In the genomic region with DNA sequence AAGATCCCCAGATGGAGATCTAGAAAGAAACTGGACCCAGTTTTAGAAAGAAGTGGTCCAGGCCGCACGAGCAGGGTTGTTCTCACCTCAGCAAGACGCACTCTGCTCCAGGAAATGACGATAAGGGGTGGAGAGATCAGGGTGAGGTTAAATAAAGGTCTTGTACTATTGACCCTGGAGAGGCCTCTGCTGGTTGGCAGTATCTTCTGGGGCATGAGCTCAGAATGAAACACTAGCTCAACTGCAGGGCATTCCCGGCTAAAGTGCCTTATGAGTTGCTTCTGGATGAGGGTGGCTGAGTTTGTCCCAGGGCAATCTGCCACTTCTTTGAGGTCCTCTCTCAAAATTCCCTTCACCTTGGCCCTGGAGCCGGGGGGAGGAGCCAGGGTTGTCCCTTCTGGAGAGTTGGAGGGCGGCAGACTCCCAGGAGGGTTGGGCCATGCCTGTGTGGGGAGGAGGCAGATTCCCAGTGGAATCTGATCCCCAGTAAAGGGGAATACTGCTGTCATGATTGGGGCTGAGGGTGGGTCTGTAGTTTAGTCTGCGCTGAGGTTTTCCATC, we compare ENCODE assay signal across 1 cellular context.
TF ChIP-seq lines count a peak whose summit lies in the region.

No MANE protein-coding gene starts in this region.

TF ChIP-seq in SK-N-SH, 30 proteins besides CTCF, POLR2A, EP300 and RAD21:
- TF ChIP-seq REST (IDR thresholded peaks at IDR 0.05; ENCODE audit: low read depth, low read length) (no peak), FOSL2 (IDR thresholded peaks at IDR 0.05; ENCODE audit: borderline replicate concordance, low read depth) (no peak), YY1 (IDR thresholded peaks at IDR 0.05; ENCODE audit: low read depth) (no peak), RCOR1 (IDR thresholded peaks at IDR 0.05; ENCODE audit: low read length) (no peak), EZH2phosphoT487 (IDR thresholded peaks at IDR 0.05; ENCODE audit: borderline replicate concordance, low read depth) (no peak), JUND (IDR thresholded peaks at IDR 0.05) (no peak), RFX5 (IDR thresholded peaks at IDR 0.05; ENCODE audit: low read length) (no peak), IRF3 (IDR thresholded peaks at IDR 0.05; ENCODE audit: low read depth, low read length) (no peak), GABPA (IDR thresholded peaks at IDR 0.05; ENCODE audit: low read depth) (no peak), ELF1 (IDR thresholded peaks at IDR 0.05) (no peak), RXRA (IDR thresholded peaks at IDR 0.05; ENCODE audit: borderline replicate concordance, low read depth) (no peak)
- TF ChIP-seq, protein P1, sequence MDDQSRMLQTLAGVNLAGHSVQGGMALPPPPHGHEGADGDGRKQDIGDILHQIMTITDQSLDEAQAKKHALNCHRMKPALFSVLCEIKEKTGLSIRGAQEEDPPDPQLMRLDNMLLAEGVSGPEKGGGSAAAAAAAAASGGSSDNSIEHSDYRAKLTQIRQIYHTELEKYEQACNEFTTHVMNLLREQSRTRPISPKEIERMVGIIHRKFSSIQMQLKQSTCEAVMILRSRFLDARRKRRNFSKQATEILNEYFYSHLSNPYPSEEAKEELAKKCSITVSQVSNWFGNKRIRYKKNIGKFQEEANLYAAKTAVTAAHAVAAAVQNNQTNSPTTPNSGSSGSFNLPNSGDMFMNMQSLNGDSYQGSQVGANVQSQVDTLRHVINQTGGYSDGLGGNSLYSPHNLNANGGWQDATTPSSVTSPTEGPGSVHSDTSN (IDR thresholded peaks at IDR 0.05): no peak
- TF ChIP-seq, protein P2, sequence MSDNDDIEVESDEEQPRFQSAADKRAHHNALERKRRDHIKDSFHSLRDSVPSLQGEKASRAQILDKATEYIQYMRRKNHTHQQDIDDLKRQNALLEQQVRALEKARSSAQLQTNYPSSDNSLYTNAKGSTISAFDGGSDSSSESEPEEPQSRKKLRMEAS (IDR thresholded peaks at IDR 0.05; ENCODE audit: low read depth): no peak
